In the genomic region with DNA sequence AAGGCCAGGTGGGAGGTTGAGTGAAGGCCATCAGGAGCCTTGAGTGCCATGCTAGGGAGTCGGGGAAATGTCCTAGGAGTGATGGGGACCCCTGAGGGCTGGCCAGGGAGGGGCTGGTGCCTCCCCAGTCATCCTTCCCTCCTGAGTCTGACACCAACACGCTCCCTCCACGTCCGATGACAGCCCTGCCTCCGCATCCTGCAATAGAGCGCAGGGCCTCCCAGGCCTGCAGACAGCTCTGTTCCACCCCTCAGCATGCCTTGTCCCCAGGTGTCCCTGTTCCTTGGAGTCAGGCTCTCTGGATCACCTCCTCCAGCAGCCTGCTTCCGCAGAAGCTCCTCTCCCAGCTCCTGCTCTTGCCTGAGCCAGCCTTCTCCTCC, we compare ENCODE assay signal across 12 cellular contexts. TPM values are rescaled to one million over a fixed set of nuclear protein-coding genes. Genes with fewer than 3 reads are reported as not detected.
DNase-seq lines count a peak whose midpoint lies in the region; ATAC-seq and TF ChIP-seq lines count a peak whose summit lies in the region.
"Had no signal": no experiment of that assay in that cellular context is flagged by ENCODE, and none has a peak within 500 bp of the region (broad histone marks: within the 10 kb centered on the region; RNA-seq: fewer than 3 reads in every experiment).

No MANE protein-coding gene starts in this region.

- H3K4me1 ChIP-seq in effector memory CD4-positive, alpha-beta T cell (ENCODE audit: control insufficient read depth, insufficient read depth, low read length, poor library complexity, severe bottlenecking): peaks cover 71% of the 10 kb centered on the region
- peaks cover 0 to 81% (median 16%) of the 10 kb centered on the region in 4 donors for H3K4me1 ChIP-seq in stomach
- no peaks in the 10 kb centered on the region for H3K4me1 ChIP-seq in thyroid gland

- H3K36me3 ChIP-seq in SU-DHL-6 (ENCODE audit: low read length) (no peaks in the 10 kb centered on the region; the same call in 1 of the 2 replicates), stomach (no peaks in the 10 kb centered on the region), thyroid gland (no peaks in the 10 kb centered on the region)
- H3K36me3 ChIP-seq in effector memory CD4-positive, alpha-beta T cell (ENCODE audit: control insufficient read depth, insufficient read depth, low read length): peaks cover 29% of the 10 kb centered on the region
- H3K36me3 ChIP-seq: SJSA1 had no signal

- H3K27ac Mint-ChIP-seq in activated CD8-positive, alpha-beta memory T cell treated with anti-CD3 and anti-CD28 coated beads, Interleukin-2, amount 10 ng/mL, durations not matched to agents 7 days and 5 days: peak overlapping the region; percentile 98

- H3F3A ChIP-seq in SU-DHL-6 (ENCODE audit: insufficient read depth): peaks cover 30% of the 10 kb centered on the region

- TF ChIP-seq CTCF in SU-DHL-6 (IDR thresholded peaks at IDR 0.05; ENCODE audit: insufficient read depth, low read length, poor library complexity, severe bottlenecking) (no peak), stomach (IDR thresholded peaks at IDR 0.05) (no peak), thyroid gland (IDR thresholded peaks at IDR 0.05) (no peak)

- no peaks in the 10 kb centered on the region for H3K27me3 Mint-ChIP-seq in activated CD8-positive, alpha-beta memory T cell treated with anti-CD3 and anti-CD28 coated beads, Interleukin-2, amount 10 ng/mL, durations not matched to agents 7 days and 5 days

- WGBS in stomach, 5 donors: 73 to 89% (median 87%) methylated on average over 3 to 7 of the region's 7 CpGs
- WGBS in thyroid gland, 2 donors: 69 to 84% methylated on average over 7 of the region's 7 CpGs

- H3K27me3 ChIP-seq in SU-DHL-6 (ENCODE audit: low read length) (no peaks in the 10 kb centered on the region), stomach (peaks cover 5 to 88% (median 11%) of the 10 kb centered on the region in 3 donors), thyroid gland (no peaks in the 10 kb centered on the region)
- no peaks in the 10 kb centered on the region for H3K27me3 ChIP-seq in effector memory CD4-positive, alpha-beta T cell (replicated peaks; ENCODE audit: control insufficient read depth, insufficient read depth, low read length, poor library complexity, severe bottlenecking)
- H3K27me3 ChIP-seq: SJSA1 had no signal

- H3K9ac ChIP-seq in SU-DHL-6 (ENCODE audit: low read length): peak overlapping the region; percentile 97; the same call in 1 of the 2 replicates

- peak overlapping the region; percentile 95; the same call in 1 of the 2 replicates for H3K27ac ChIP-seq in SU-DHL-6 (ENCODE audit: low read depth, low read length)
- H3K27ac ChIP-seq in effector memory CD4-positive, alpha-beta T cell (ENCODE audit: insufficient read depth, low read length, poor library complexity, severe bottlenecking): peak overlapping the region; percentile 87
- H3K27ac ChIP-seq in stomach: peak overlapping the region in 3 of 5 donors; percentile 51 to 85 (median 81)
- no peak overlapping the region for H3K27ac ChIP-seq in thyroid gland
- H3K27ac ChIP-seq: SJSA1 had no signal

- peaks cover 34% of the 10 kb centered on the region for H3K79me2 ChIP-seq in SU-DHL-6 (ENCODE audit: insufficient read depth, low read length)

- DNase-seq in activated CD8-positive, alpha-beta memory T cell treated with anti-CD3 and anti-CD28 coated beads, Interleukin-2, amount 10 ng/mL, durations not matched to agents 7 days and 5 days: no peak
- DNase-seq in activated CD8-positive, alpha-beta memory T cell treated with anti-CD3 and anti-CD28 coated beads for 24 hours: no peak
- no peak for DNase-seq in effector memory CD4-positive, alpha-beta T cell
- DNase-seq in stomach: no peak
- DNase-seq in thyroid gland: no peak
- DNase-seq: NCI-H1417, NCI-H526 treated with DMSO at 0.1 percent for 48 hours had no signal

- H4K20me1 ChIP-seq in SU-DHL-6 (ENCODE audit: low read depth, low read length): no peaks in the 10 kb centered on the region

- H3K4me3 ChIP-seq in SU-DHL-6 (ENCODE audit: insufficient read depth, low read length, poor library complexity, severe bottlenecking) (no peak overlapping the region), stomach (peak overlapping the region in 2 of 4 donors; percentile 46 to 49), thyroid gland (replicated peaks in 1 of 3) (no peak overlapping the region)
- peak overlapping the region; percentile 45 for H3K4me3 ChIP-seq in effector memory CD4-positive, alpha-beta T cell (ENCODE audit: insufficient read depth, low read depth, low read length, poor library complexity, severe bottlenecking)
- H3K4me3 ChIP-seq: SJSA1 had no signal

- no peak for ATAC-seq in activated CD8-positive, alpha-beta memory T cell treated with anti-CD3 and anti-CD28 coated beads, Interleukin-2, amount 10 ng/mL, durations not matched to agents 7 days and 5 days
- ATAC-seq in HG03342 (IDR thresholded peaks at IDR 0.05; ENCODE audit: unreplicated experiment): no peak
- no peak for ATAC-seq in HG03280 (IDR thresholded peaks at IDR 0.05; ENCODE audit: unreplicated experiment)

- no peak overlapping the region for H2AFZ ChIP-seq in SU-DHL-6 (ENCODE audit: low read depth, low read length, severe bottlenecking)

- H3K9me2 ChIP-seq in SU-DHL-6 (replicated peaks; ENCODE audit: insufficient read depth, low read length): no peaks in the 10 kb centered on the region

- peaks cover 73% of the 10 kb centered on the region for H3K4me1 Mint-ChIP-seq in activated CD8-positive, alpha-beta memory T cell treated with anti-CD3 and anti-CD28 coated beads, Interleukin-2, amount 10 ng/mL, durations not matched to agents 7 days and 5 days

- H3K4me2 ChIP-seq in SU-DHL-6 (ENCODE audit: low read depth, low read length, poor library complexity, severe bottlenecking): no peak overlapping the region

- no peaks in the 10 kb centered on the region for H3K9me3 Mint-ChIP-seq in activated CD8-positive, alpha-beta memory T cell treated with anti-CD3 and anti-CD28 coated beads, Interleukin-2, amount 10 ng/mL, durations not matched to agents 7 days and 5 days (ENCODE audit: low read depth)

- H3K9me3 ChIP-seq in SU-DHL-6 (ENCODE audit: insufficient read depth, low read length) (no peaks in the 10 kb centered on the region), stomach (no peaks in the 10 kb centered on the region), thyroid gland (no peaks in the 10 kb centered on the region)
- no peaks in the 10 kb centered on the region for H3K9me3 ChIP-seq in effector memory CD4-positive, alpha-beta T cell (ENCODE audit: control insufficient read depth, low read length)
- H3K9me3 ChIP-seq: SJSA1 had no signal

- CTCF ChIA-PET in activated CD8-positive, alpha-beta memory T cell treated with anti-CD3 and anti-CD28 coated beads, Interleukin-2, amount 10 ng/mL, durations not matched to agents 7 days and 5 days (lab: Charles Lee): interaction anchor here (1.0 to 9.9 kb wide), 8 partner anchors 10 to 188 kb away, joined by 3 to 112 read pairs (median 10); no protein-coding TSS in a partner anchor

- no peak for TF ChIP-seq EP300 in stomach (IDR thresholded peaks at IDR 0.05)

- H3K36me3 Mint-ChIP-seq in activated CD8-positive, alpha-beta memory T cell treated with anti-CD3 and anti-CD28 coated beads, Interleukin-2, amount 10 ng/mL, durations not matched to agents 7 days and 5 days: peaks cover 72% of the 10 kb centered on the region

- intact Hi-C loops in stomach (cut with DNase I; ENCODE audit: low total_unique reads): no loop called here
- intact Hi-C loops in thyroid gland (cut with DNase I): no loop called here

- TF ChIP-seq POLR2A in stomach (IDR thresholded peaks at IDR 0.05) (no peak), thyroid gland (IDR thresholded peaks at IDR 0.05) (no peak)

- H3K4me3 Mint-ChIP-seq in activated CD8-positive, alpha-beta memory T cell treated with anti-CD3 and anti-CD28 coated beads, Interleukin-2, amount 10 ng/mL, durations not matched to agents 7 days and 5 days: peak overlapping the region; percentile 100

RNA-seq across cellular contexts. Expression of gene RAC2, which starts 3.1 kb away (rescaled TPM):
- 100 to 1,000 TPM; 834 to 907 TPM for total RNA-seq in activated CD8-positive, alpha-beta memory T cell treated with anti-CD3 and anti-CD28 coated beads, Interleukin-2, amount 10 ng/mL, durations not matched to agents 7 days and 5 days
- 10 to 100 TPM in 3 of 5 donors, 1 to 10 TPM in 2; 1.8 to 50.4 (median 14.2) TPM for total RNA-seq in stomach
- polyA plus RNA-seq in stomach: 10 to 100 TPM; 17.6 to 23.8 (median 22.8) TPM
- 1 to 10 TPM; 3.6 to 6.0 (median 4.6) TPM for total RNA-seq in thyroid gland

RNA-seq across cellular contexts. Expression of gene SSTR3, which starts 28.7 kb away (rescaled TPM):
- 1 to 10 TPM; 1.3 to 2.2 TPM for total RNA-seq in activated CD8-positive, alpha-beta memory T cell treated with anti-CD3 and anti-CD28 coated beads, Interleukin-2, amount 10 ng/mL, durations not matched to agents 7 days and 5 days
- total RNA-seq in stomach (under 1 TPM in 1 of 5 donors, not detected in 4; 0.37 TPM), thyroid gland (under 1 TPM in 3 of 4 donors, not detected in 1; 0.11 to 0.24 (median 0.13) TPM)
- under 1 TPM in 2 of 3 donors, not detected in 1; 0.05 to 0.12 TPM for polyA plus RNA-seq in stomach
- total RNA-seq: SJSA1 had no signal
- polyA plus RNA-seq: liver had no signal

RNA-seq across cellular contexts. Expression of gene CYTH4, which starts 41.4 kb away (rescaled TPM):
- 100 to 1,000 TPM in 1 of 2 experiments, 10 to 100 TPM in 1; 97.8 to 123 TPM for total RNA-seq in activated CD8-positive, alpha-beta memory T cell treated with anti-CD3 and anti-CD28 coated beads, Interleukin-2, amount 10 ng/mL, durations not matched to agents 7 days and 5 days
- total RNA-seq in stomach (10 to 100 TPM in 2 of 5 donors, 1 to 10 TPM in 2, not detected in 1; 4.2 to 77.0 (median 12.5) TPM), thyroid gland (10 to 100 TPM in 1 of 4 donors, 1 to 10 TPM in 3; 3.3 to 15.1 (median 4.2) TPM)
- 1 to 10 TPM; 1.9 to 6.0 (median 5.0) TPM for polyA plus RNA-seq in stomach

RNA-seq across cellular contexts. Expression of gene C1QTNF6, which starts 52.9 kb away (rescaled TPM):
- 1 to 10 TPM; 6.7 to 7.4 TPM for total RNA-seq in activated CD8-positive, alpha-beta memory T cell treated with anti-CD3 and anti-CD28 coated beads, Interleukin-2, amount 10 ng/mL, durations not matched to agents 7 days and 5 days
- total RNA-seq in stomach (10 to 100 TPM in 1 of 5 donors, 1 to 10 TPM in 2, under 1 TPM in 1, not detected in 1; 0.45 to 10.4 (median 3.0) TPM), thyroid gland (1 to 10 TPM; 1.7 to 4.8 (median 3.6) TPM)
- 1 to 10 TPM; 2.3 to 4.5 (median 4.1) TPM for polyA plus RNA-seq in stomach

Comparison
In these comparisons a context has a peak if more than half of its experiments do, and no peak if none do; other contexts are left out.
1. H3K27ac ChIP-seq: peak in SU-DHL-6 (single experiment), effector memory CD4-positive, alpha-beta T cell (single experiment) and stomach (3 of 5); none in thyroid gland (0 of 3).
2. RNA of gene RAC2, which starts 3.1 kb away (total RNA-seq): 834 to 907 TPM in activated CD8-positive, alpha-beta memory T cell treated with anti-CD3 and anti-CD28 coated beads, Interleukin-2, amount 10 ng/mL, durations not matched to agents 7 days and 5 days; 1.8 to 50.4 TPM in stomach and 3.6 to 6.0 TPM in thyroid gland; every median in the first group is over 10 times any median in the second.